ENCODE assay signal across 1 cellular context in genomic region chr2:224927671-224928173, GRCh38.
TF ChIP-seq lines count a peak whose summit lies in the region.

No MANE protein-coding gene starts in this region.

TF ChIP-seq in GM12878, 131 proteins besides CTCF, POLR2A, EP300 and RAD21 (continued from another document):
- no peak for TF ChIP-seq NR2C2 (IDR thresholded peaks at IDR 0.05; ENCODE audit: borderline replicate concordance, control insufficient read depth, insufficient read length, low read depth)
- 0 out of 3 replicates have a peak, but pooled peaks have one; percentile 17 for TF ChIP-seq POU2F2 (IDR thresholded peaks at IDR 0.05; ENCODE audit: borderline replicate concordance, low read depth, low read length)
- TF ChIP-seq SPI1 (IDR thresholded peaks at IDR 0.05; ENCODE audit: borderline replicate concordance, insufficient read depth, low read depth, low read length), result peak; percentile 36; the same call in 1 of the 2 replicates
- TF ChIP-seq, protein P1, sequence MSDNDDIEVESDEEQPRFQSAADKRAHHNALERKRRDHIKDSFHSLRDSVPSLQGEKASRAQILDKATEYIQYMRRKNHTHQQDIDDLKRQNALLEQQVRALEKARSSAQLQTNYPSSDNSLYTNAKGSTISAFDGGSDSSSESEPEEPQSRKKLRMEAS (IDR thresholded peaks at IDR 0.05; ENCODE audit: low read depth, low read length), result no peak
